In the genomic region with DNA sequence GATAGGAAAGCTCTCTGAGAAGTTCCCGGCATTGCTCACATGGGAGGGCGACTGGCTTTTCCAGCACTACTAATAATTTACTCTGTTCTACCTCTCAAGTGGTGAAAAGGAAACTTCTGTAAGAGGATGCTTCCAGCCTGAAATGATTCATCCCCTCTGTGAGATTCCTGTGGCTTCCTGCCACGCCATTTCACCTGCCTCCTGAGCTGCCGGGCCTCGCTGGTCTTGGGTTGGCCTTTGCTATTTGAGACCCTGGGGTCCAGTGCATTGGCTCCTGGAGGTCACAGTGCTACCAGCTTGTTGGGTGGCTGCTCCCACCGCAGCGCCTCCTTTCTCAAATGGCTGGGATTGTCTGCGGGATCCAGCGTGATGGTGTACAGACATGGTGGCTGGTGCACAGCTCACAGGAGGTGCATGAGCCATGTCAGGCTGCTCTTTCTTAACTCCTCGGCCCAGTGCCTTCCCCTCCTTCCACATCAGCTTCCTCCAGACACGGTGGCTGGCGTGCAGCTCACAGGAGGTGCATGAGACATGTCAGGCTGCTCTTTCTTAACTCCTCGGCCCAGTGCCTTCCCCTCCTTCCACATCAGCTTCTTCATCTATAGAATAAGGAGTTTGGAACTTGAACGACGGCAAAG, we compare ENCODE assay signal across 14 cellular contexts. TPM values are rescaled to one million over a fixed set of nuclear protein-coding genes. Genes with fewer than 3 reads are reported as not detected.
A peak's percentile ranks its signal among the peaks of the same experiment; 100 is the strongest.
DNase-seq lines count a peak whose midpoint lies in the region; ATAC-seq and TF ChIP-seq lines count a peak whose summit lies in the region.
"Had no signal": no experiment of that assay in that cellular context is flagged by ENCODE, and none has a peak within 500 bp of the region (broad histone marks: within the 10 kb centered on the region; RNA-seq: fewer than 3 reads in every experiment).

No MANE protein-coding gene starts in this region.

- H3K4me3 ChIP-seq in left lung (no peak overlapping the region), Caco-2 (ENCODE audit: low read depth, low read length) (no peak overlapping the region)

- peaks cover 8% of the 10 kb centered on the region for H3K4me1 Mint-ChIP-seq in Caco-2 (ENCODE audit: low read depth, unreplicated experiment)
- H3K4me1 Mint-ChIP-seq: activated CD4-positive, alpha-beta T cell treated with anti-CD3 and anti-CD28 coated beads, Interleukin-2, amount 10 ng/mL, durations not matched to agents 24 days and 14 days; T-cell had no signal

- H3K9me3 ChIP-seq in left lung, result no peaks in the 10 kb centered on the region
- no peaks in the 10 kb centered on the region for H3K9me3 ChIP-seq in Caco-2

- in situ Hi-C loops in Caki2 (cut with HindIII; ENCODE audit: low pct_unique_long_range_greater_than_20kb, low sequenced_read_pairs), result no loop called here

- ATAC-seq in left lung (peak; percentile 52), GM21825 (IDR thresholded peaks at IDR 0.05; ENCODE audit: unreplicated experiment) (no peak)
- ATAC-seq: T-cell had no signal

- H3K4me3 Mint-ChIP-seq in Caco-2 (ENCODE audit: unreplicated experiment), result no peak overlapping the region
- H3K4me3 Mint-ChIP-seq: activated CD4-positive, alpha-beta T cell treated with anti-CD3 and anti-CD28 coated beads, Interleukin-2, amount 10 ng/mL, durations not matched to agents 24 days and 14 days; mesothelial cell of epicardium; T-cell had no signal

- DNase-seq in Caki2 (ENCODE audit: low read depth) (peak; percentile 40), LHCN-M2 (ENCODE audit: low read depth) (peak; percentile 10), astrocyte of the hippocampus (ENCODE audit: low read depth, low spot score) (peak; percentile 79), left lung (peak in 1 of 2 donors; percentile 55), NCI-H1092 treated with DMSO at 0.1 percent for 48 hours (lab: John Stamatoyannopoulos, UW) (no peak), Caco-2 (no peak)
- no peak for DNase-seq in stimulated activated CD4-positive, alpha-beta T cell treated with anti-CD3 and anti-CD28 coated beads, Interleukin-1b, Interleukin-23, amount 100 ng/mL, for 48 hours
- DNase-seq: activated CD4-positive, alpha-beta T cell treated with anti-CD3 and anti-CD28 coated beads, Interleukin-2, amount 10 ng/mL, durations not matched to agents 24 days and 14 days; KG1; NCI-H2029 treated with DMSO at 0.1 percent for 48 hours; T-cell had no signal

- no peaks in the 10 kb centered on the region for H3K27me3 Mint-ChIP-seq in Caco-2 (ENCODE audit: insufficient read depth, unreplicated experiment)
- H3K27me3 Mint-ChIP-seq: activated CD4-positive, alpha-beta T cell treated with anti-CD3 and anti-CD28 coated beads, Interleukin-2, amount 10 ng/mL, durations not matched to agents 24 days and 14 days; T-cell had no signal

- H3K36me3 Mint-ChIP-seq in Caco-2 (ENCODE audit: insufficient read depth, unreplicated experiment), result no peaks in the 10 kb centered on the region
- H3K36me3 Mint-ChIP-seq: mesothelial cell of epicardium, T-cell had no signal

- TF ChIP-seq CTCF in left lung (IDR thresholded peaks at IDR 0.05), result no peak
- TF ChIP-seq CTCF in Caco-2 (IDR thresholded peaks at IDR 0.05; ENCODE audit: insufficient read depth in 1 of 2, low read depth in 1 of 2, low read length in 1 of 2, severe bottlenecking in 1 of 2, unreplicated experiment in 1 of 2), result no peak

- no peak overlapping the region for H3K27ac Mint-ChIP-seq in Caco-2 (ENCODE audit: unreplicated experiment)
- H3K27ac Mint-ChIP-seq: activated CD4-positive, alpha-beta T cell treated with anti-CD3 and anti-CD28 coated beads, Interleukin-2, amount 10 ng/mL, durations not matched to agents 24 days and 14 days; activated T-helper 2 cell treated with anti-CD3 and anti-CD28 coated beads, Interferon-gamma antibody, Interleukin-2, Interleukin-4, amounts not matched to agents 10 μg/mL and 5 μg/mL and 100 μg/mL, durations not matched to agents 14 hours and 24 hours and 36 hours; mesothelial cell of epicardium; T-cell had no signal

- H3K36me3 ChIP-seq in left lung, result no peaks in the 10 kb centered on the region
- no peaks in the 10 kb centered on the region for H3K36me3 ChIP-seq in Caco-2 (ENCODE audit: control insufficient read depth, insufficient read depth, low read length)

- BruUV-seq in Caco-2 (replicated peaks; lab: Mats Ljungman, UMichigan), result no TSS peak

- H3K4me1 ChIP-seq in left lung, result no peaks in the 10 kb centered on the region
- H3K4me1 ChIP-seq in Caco-2, result no peaks in the 10 kb centered on the region

- POLR2A ChIA-PET in Caco-2 (lab: Charles Lee), result no interaction called here

- H3K27me3 ChIP-seq in left lung (peaks cover 0 to 12% of the 10 kb centered on the region in 2 donors), Caco-2 (replicated peaks; ENCODE audit: control insufficient read depth, insufficient read depth, low read length) (no peaks in the 10 kb centered on the region; the same call in 1 of the 2 replicates)

- H3K27ac ChIP-seq in left lung, result no peak overlapping the region

- CTCF ChIA-PET in Caco-2 (lab: Charles Lee), result no interaction called here

- H3K9me3 Mint-ChIP-seq in Caco-2 (ENCODE audit: unreplicated experiment), result no peaks in the 10 kb centered on the region
- H3K9me3 Mint-ChIP-seq: activated CD4-positive, alpha-beta T cell treated with anti-CD3 and anti-CD28 coated beads, Interleukin-2, amount 10 ng/mL, durations not matched to agents 24 days and 14 days; activated T-helper 2 cell treated with anti-CD3 and anti-CD28 coated beads, Interferon-gamma antibody, Interleukin-2, Interleukin-4, amounts not matched to agents 10 μg/mL and 5 μg/mL and 100 μg/mL, durations not matched to agents 14 hours and 24 hours and 36 hours; mesothelial cell of epicardium; T-cell had no signal

- intact Hi-C loops in left lung (cut with DNase I), result loop anchor here in 1 of 2 donors (10.0 kb wide), 1 partner anchor 264 kb away; no protein-coding TSS in a partner anchor
- intact Hi-C loops in Caco-2 (cut with micrococcal nuclease; ENCODE audit: unreplicated experiment), result no loop called here

RNA-seq across cellular contexts. Expression of gene PCBD1, which starts 42.9 kb away (rescaled TPM):
- 219 and 223 TPM in 2 replicates for total RNA-seq in Caki2 (2014; rRNA removed; shearing (Covaris generic); ENCODE audit: low replicate concordance)
- 23.0 and 32.4 TPM in 2 replicates for total RNA-seq in LHCN-M2 (2014; rRNA removed)
- polyA plus RNA-seq in LHCN-M2 (2012), result 43.6 TPM
- 100 to 1,000 TPM in 1 of 2 donors, 10 to 100 TPM in 1; 91.6 to 112 TPM for total RNA-seq in left lung
- 249 and 252 TPM in 2 replicates for total RNA-seq in Caco-2 (2022)

Comparison
In these comparisons a context has a peak if more than half of its experiments do, and no peak if none do; other contexts are left out.
1. DNase-seq: peak in Caki2 (single experiment), LHCN-M2 (single experiment) and astrocyte of the hippocampus (single experiment); none in NCI-H1092 treated with DMSO at 0.1 percent for 48 hours (single experiment), stimulated activated CD4-positive, alpha-beta T cell treated with anti-CD3 and anti-CD28 coated beads, Interleukin-1b, Interleukin-23, amount 100 ng/mL, for 48 hours (single experiment) and Caco-2 (0 of 2).